8 cellular contexts compared by ENCODE assay signal in genomic region chr16:28326881-28327610, GRCh38. TPM values are rescaled to one million over a fixed set of nuclear protein-coding genes. Genes with fewer than 3 reads are reported as not detected.
DNase-seq lines count a peak whose midpoint lies in the region; ATAC-seq and TF ChIP-seq lines count a peak whose summit lies in the region.

No MANE protein-coding gene starts in this region.

- H3K4me1 Mint-ChIP-seq in mesothelial cell of epicardium, result no peaks in the 10 kb centered on the region

- H3K27ac Mint-ChIP-seq in mesothelial cell of epicardium, result no peak overlapping the region

- ATAC-seq in GM21515 (IDR thresholded peaks at IDR 0.05; ENCODE audit: unreplicated experiment), result no peak

- DNase-seq in NCI-H524 (lab: John Stamatoyannopoulos, UW) (peak; percentile 37 to 64), NCI-H524 treated with DMSO at 0.1 percent for 48 hours (lab: John Stamatoyannopoulos, UW) (no peak), NCI-H2171 treated with DMSO at 0.1 percent for 48 hours (lab: John Stamatoyannopoulos, UW) (peak; percentile 38), mesothelial cell of epicardium (ENCODE audit: low spot score in 2 of 2, unreplicated experiment in 2 of 2) (peak in 1 of 2 experiments; percentile 67)
- DNase-seq in activated CD4-positive, alpha-beta T cell treated with anti-CD3 and anti-CD28 coated beads, Interleukin-2, amount 50 U/mL, for 1 hour, result peak; percentile 67
- peak; percentile 34 for DNase-seq in effector CD8-positive, alpha-beta T cell (lab: John Stamatoyannopoulos, UW)
- peak; percentile 36 to 53 for DNase-seq in stimulated activated CD8-positive, alpha-beta memory T cell treated with anti-CD3 and anti-CD28 coated beads, Interleukin-7, amount 100 ng/mL, for 48 hours (ENCODE audit: extremely low read depth in 1 of 2, low read depth in 1 of 2)

- no peaks in the 10 kb centered on the region for H3K9me3 Mint-ChIP-seq in mesothelial cell of epicardium

- TF ChIP-seq CTCF in mesothelial cell of epicardium (IDR thresholded peaks at IDR 0.05; ENCODE audit: unreplicated experiment), result peak; percentile 70

- no peaks in the 10 kb centered on the region for H3K27me3 Mint-ChIP-seq in mesothelial cell of epicardium (ENCODE audit: low read depth)

- no peak overlapping the region for H3K4me3 Mint-ChIP-seq in mesothelial cell of epicardium

- no peaks in the 10 kb centered on the region for H3K36me3 Mint-ChIP-seq in mesothelial cell of epicardium

RNA-seq across cellular contexts. Expression of gene SBK1, which starts 34.7 kb away (rescaled TPM):
- 50.1 to 51.9 TPM (median 51.4 TPM) in 3 replicates for total RNA-seq in mesothelial cell of epicardium

RNA-seq across cellular contexts. Expression of gene NPIPB6, which starts 36.3 kb away (rescaled TPM):
- total RNA-seq in mesothelial cell of epicardium, result 6.6 to 8.7 TPM (median 8.2 TPM) in 3 replicates
